12 cellular contexts compared by ENCODE assay signal in the genomic region with DNA sequence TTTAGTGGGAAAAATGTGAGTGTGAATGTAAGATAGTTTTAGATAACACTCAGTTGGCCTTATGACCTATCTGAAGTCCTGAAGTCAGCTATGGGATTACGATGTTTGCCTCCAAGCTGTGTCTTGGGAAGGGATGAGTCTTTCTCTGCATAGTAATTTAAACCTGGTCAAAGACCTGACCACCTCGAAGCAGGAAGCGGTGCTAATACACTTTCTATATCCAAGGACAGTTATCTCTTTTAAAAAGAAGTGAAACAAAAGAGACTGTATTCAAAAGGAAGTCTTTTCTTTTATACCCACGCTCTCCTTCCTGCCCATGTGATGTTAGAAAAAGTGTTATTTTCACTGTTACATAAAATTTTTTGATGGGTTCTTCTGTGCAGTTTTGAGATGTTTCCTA.
DNase-seq lines count a peak whose midpoint lies in the region; ATAC-seq and TF ChIP-seq lines count a peak whose summit lies in the region.
"Had no signal": no experiment of that assay in that cellular context is flagged by ENCODE, and none has a peak within 500 bp of the region (broad histone marks: within the 10 kb centered on the region; RNA-seq: fewer than 3 reads in every experiment).

No MANE protein-coding gene starts in this region.

- H3K4me1 ChIP-seq in SJSA1 (replicated peaks) (peaks cover 25% of the 10 kb centered on the region), uterus (no peaks in the 10 kb centered on the region)
- H3K4me1 ChIP-seq: ascending aorta had no signal

- H3K27me3 ChIP-seq in SJSA1 (replicated peaks) (no peaks in the 10 kb centered on the region), uterus (no peaks in the 10 kb centered on the region)
- H3K27me3 ChIP-seq: ascending aorta, tibial artery had no signal

- no peak for TF ChIP-seq CTCF in uterus (IDR thresholded peaks at IDR 0.05)
- TF ChIP-seq CTCF in omental fat pad (IDR thresholded peaks at IDR 0.05): no peak

- no peak for TF ChIP-seq POLR2A in uterus (IDR thresholded peaks at IDR 0.05)

- peaks cover 0 to 4% (median 1%) of the 10 kb centered on the region in 3 donors for H3K27me3 Mint-ChIP-seq in immature natural killer cell (ENCODE audit: low read depth in 3 of 3)

- peaks cover 88 to 96% of the 10 kb centered on the region in 2 donors for H3K4me1 Mint-ChIP-seq in immature natural killer cell

- no peaks in the 10 kb centered on the region for H3K36me3 Mint-ChIP-seq in immature natural killer cell

- intact Hi-C loops in uterus (cut with DNase I; ENCODE audit: low total_unique reads): no loop called here

- peak; percentile 21 for DNase-seq in NCI-H82 (lab: John Stamatoyannopoulos, UW)
- DNase-seq in NCI-H82 treated with DMSO at 0.1 percent for 48 hours (lab: John Stamatoyannopoulos, UW; ENCODE audit: unreplicated experiment): no peak
- no peak for DNase-seq in SJSA1 (ENCODE audit: low read depth in 1 of 2, low spot score in 2 of 2)
- DNase-seq in immature natural killer cell: no peak
- DNase-seq in HK-2 (ENCODE audit: unreplicated experiment): no peak
- DNase-seq in uterus: no peak
- DNase-seq in omental fat pad (ENCODE audit: low spot score): no peak
- DNase-seq: NCI-H1092 treated with DMSO at 0.1 percent for 48 hours; stimulated activated CD4-positive, alpha-beta T cell treated with anti-CD3 and anti-CD28 coated beads, Interleukin-4, amount 100 ng/mL, for 24 hours; tibial artery had no signal

- no peaks in the 10 kb centered on the region for H3K9me3 Mint-ChIP-seq in immature natural killer cell

- peak overlapping the region; percentile 78 to 91 (median 88) for H3K27ac Mint-ChIP-seq in immature natural killer cell

- H3K36me3 ChIP-seq in SJSA1 (no peaks in the 10 kb centered on the region), uterus (no peaks in the 10 kb centered on the region)
- H3K36me3 ChIP-seq: ascending aorta, tibial artery had no signal

- H3K4me3 ChIP-seq in SJSA1: no peak overlapping the region
- H3K4me3 ChIP-seq in uterus: no peak overlapping the region
- H3K4me3 ChIP-seq: ascending aorta, tibial artery had no signal

- H3K27ac ChIP-seq in SJSA1 (peak overlapping the region; percentile 23; the same call in 1 of the 2 replicates), uterus (no peak overlapping the region)
- H3K27ac ChIP-seq: ascending aorta, tibial artery had no signal

- peak overlapping the region; percentile 63 to 75 (median 74) for H3K4me3 Mint-ChIP-seq in immature natural killer cell

- H3K9me3 ChIP-seq in SJSA1 (replicated peaks): no peaks in the 10 kb centered on the region
- no peaks in the 10 kb centered on the region for H3K9me3 ChIP-seq in uterus
- H3K9me3 ChIP-seq: ascending aorta, tibial artery had no signal

- peak; percentile 55 for ATAC-seq in GM21786 (IDR thresholded peaks at IDR 0.05; ENCODE audit: unreplicated experiment)
- no peak for ATAC-seq in omental fat pad (ENCODE audit: low FRiP score)
